Comparison of ENCODE assay signal across 8 cellular contexts in the genomic region with DNA sequence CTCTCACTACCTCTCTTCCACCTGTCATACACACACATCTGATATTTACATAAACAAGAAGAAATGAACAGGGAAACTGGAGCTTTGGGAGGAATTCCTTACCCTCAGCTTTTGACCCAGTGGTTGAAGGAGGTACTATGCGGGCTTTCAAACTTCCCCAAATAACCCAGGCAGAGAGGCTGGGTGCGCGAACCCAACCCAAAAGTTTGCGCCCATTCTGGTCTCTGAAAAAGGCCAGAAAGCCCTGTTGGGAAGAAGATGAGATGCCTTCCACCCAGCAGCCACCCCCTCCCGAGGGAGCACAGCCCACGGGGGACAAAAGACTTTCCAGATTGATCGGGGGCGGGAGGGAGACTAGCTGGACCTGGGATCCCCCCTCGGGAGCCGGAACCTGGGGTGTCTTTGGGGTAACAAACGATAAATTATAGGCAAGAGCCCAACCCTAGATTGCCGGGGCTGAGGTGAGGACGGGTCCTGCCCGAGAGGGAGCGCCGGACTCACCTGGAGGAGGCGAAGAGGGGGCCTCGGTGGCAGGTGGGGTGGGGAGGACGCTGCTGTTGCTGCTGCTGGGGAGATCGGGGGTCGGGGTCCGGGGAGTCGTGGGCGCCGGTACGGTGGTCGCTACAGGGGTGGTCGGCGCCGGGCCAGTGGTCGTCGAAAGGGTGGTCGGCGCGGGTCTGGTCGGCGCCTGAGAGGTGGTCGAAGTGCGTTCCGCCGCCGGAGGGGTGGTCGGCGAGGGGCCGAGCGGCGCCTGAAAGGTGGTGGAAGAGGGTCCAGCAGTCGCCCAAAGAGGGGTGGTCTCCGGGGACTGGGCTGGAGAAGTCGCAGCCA. TPM values are rescaled to one million over a fixed set of nuclear protein-coding genes. Genes with fewer than 3 reads are reported as not detected.
DNase-seq lines count a peak whose midpoint lies in the region; ATAC-seq and TF ChIP-seq lines count a peak whose summit lies in the region.

No MANE protein-coding gene starts in this region.

- TF ChIP-seq CTCF in HCT116 (IDR thresholded peaks at IDR 0.05 in 2 of 3, conservative IDR thresholded peaks at IDR 0.05 in 1 of 3; ENCODE audit: borderline replicate concordance in 1 of 3, insufficient read depth in 1 of 3, low read depth in 2 of 3, low read length in 2 of 3) (0 out of 6 replicates have a peak, but pooled peaks of 1 of the 3 experiments have one; percentile 15), WI38 (IDR thresholded peaks at IDR 0.05; ENCODE audit: low read depth, low read length) (no peak)

- no peak for TF ChIP-seq POLR2A in HCT116 (IDR thresholded peaks at IDR 0.05; ENCODE audit: borderline replicate concordance, extremely low read depth, insufficient read depth, insufficient read length)

- H3K4me1 ChIP-seq in ACC112 (ENCODE audit: control insufficient read depth, insufficient read depth, low read length, unreplicated experiment) (peaks cover 35% of the 10 kb centered on the region), HCT116 (ENCODE audit: control insufficient read depth in 1 of 2, insufficient read depth in 2 of 2, low read length in 2 of 2) (peaks cover 19 to 56% of the 10 kb centered on the region in 2 experiments), endocrine pancreas (ENCODE audit: control insufficient read depth, insufficient read depth, low read length) (peaks cover 9% of the 10 kb centered on the region), aorta (ENCODE audit: control insufficient read depth in 1 of 2, insufficient read depth in 2 of 2, low read length in 2 of 2) (peaks cover 5% of the 10 kb centered on the region in 2 donors)

- H4K20me1 ChIP-seq in HCT116 (ENCODE audit: insufficient read depth): no peaks in the 10 kb centered on the region

- no peak overlapping the region for H3K27ac ChIP-seq in ACC112 (ENCODE audit: low read depth, low read length)
- peak overlapping the region; percentile 30; the same call in 1 of the 2 replicates for H3K27ac ChIP-seq in HCT116 (ENCODE audit: low read depth, low read length)
- peak overlapping the region in 1 of 2 donors; percentile 16 for H3K27ac ChIP-seq in aorta (ENCODE audit: low read depth in 1 of 2, low read length in 2 of 2)

- no peaks in the 10 kb centered on the region for H3K36me3 ChIP-seq in ACC112 (ENCODE audit: insufficient read depth, low read length)
- no peaks in the 10 kb centered on the region for H3K36me3 ChIP-seq in HCT116 (ENCODE audit: control insufficient read depth in 1 of 2, insufficient read depth in 2 of 2, low read length in 2 of 2)
- H3K36me3 ChIP-seq in endocrine pancreas (ENCODE audit: control insufficient read depth, insufficient read depth, low read length): no peaks in the 10 kb centered on the region
- no peaks in the 10 kb centered on the region for H3K36me3 ChIP-seq in aorta (ENCODE audit: control insufficient read depth in 1 of 2, insufficient read depth in 2 of 2, low read length in 1 of 2)

- H3K9ac ChIP-seq in HCT116 (ENCODE audit: low read length) (peak overlapping the region; percentile 73), endocrine pancreas (ENCODE audit: control insufficient read depth, insufficient read depth, low read length) (peak overlapping the region; percentile 89)

- H3K4me3 ChIP-seq in ACC112 (ENCODE audit: low read depth, low read length): peak overlapping the region; percentile 85
- H3K4me3 ChIP-seq in HCT116 (replicated peaks in 1 of 2; ENCODE audit: low read depth in 1 of 2, low read length in 2 of 2): peak overlapping the region; percentile 62 to 73
- H3K4me3 ChIP-seq in WI38 (ENCODE audit: low read depth, low read length): peak overlapping the region; percentile 83
- peak overlapping the region; percentile 95 for H3K4me3 ChIP-seq in endocrine pancreas (ENCODE audit: control insufficient read depth, insufficient read depth, low read length)
- H3K4me3 ChIP-seq in aorta (ENCODE audit: low read length in 2 of 2): peak overlapping the region; percentile 69 to 76

- H3K9me2 ChIP-seq in HCT116 (ENCODE audit: insufficient read depth): no peaks in the 10 kb centered on the region

- 1% methylated on average over 45 to 50 of the region's 50 CpGs for WGBS in aorta, 2 donors

- CTCF ChIA-PET in HCT116 (lab: Charles Lee): no interaction called here

- no peaks in the 10 kb centered on the region for H3K9me3 ChIP-seq in HCT116 (ENCODE audit: control insufficient read depth in 1 of 2, insufficient read depth in 1 of 2, low read depth in 1 of 2, low read length in 2 of 2)
- no peaks in the 10 kb centered on the region for H3K9me3 ChIP-seq in endocrine pancreas (ENCODE audit: control insufficient read depth, low read length)
- no peaks in the 10 kb centered on the region for H3K9me3 ChIP-seq in aorta (ENCODE audit: control insufficient read depth, low read length)

- RAD21 ChIA-PET in HCT116 (lab: Charles Lee; ENCODE audit: low non-redundant PET in 1 of 2, low total read pairs in 2 of 2, uncharacterized antibody in 2 of 2, unreplicated experiment in 2 of 2): no interaction called here

- H3K4me2 ChIP-seq in HCT116 (ENCODE audit: low read length): peak overlapping the region; percentile 95

- DNase-seq in HCT116 (ENCODE audit: low read depth, low spot score): no peak
- peak; percentile 27 for DNase-seq in myocyte (ENCODE audit: low read depth)
- DNase-seq in aorta: peak; percentile 61 to 79
- no peak for DNase-seq in middle frontal gyrus (ENCODE audit: extremely low spot score, low spot score)

- POLR2A ChIA-PET in HCT116 (lab: Charles Lee): interaction anchor here (0.6 kb wide), 1 partner anchor 9 kb away, joined by 3 read pairs; no protein-coding TSS in a partner anchor

- intact Hi-C loops in HCT116 (cut with micrococcal nuclease) (no loop called here), aorta (cut with DNase I) (loop anchor here in 1 of 2 donors (1.0 to 10.0 kb wide), 2 partner anchors 20 to 89 kb away; no protein-coding TSS in a partner anchor)

- H3K79me2 ChIP-seq in ACC112 (ENCODE audit: control insufficient read depth, insufficient read depth, low read length, unreplicated experiment) (peaks cover 25% of the 10 kb centered on the region), HCT116 (ENCODE audit: insufficient read depth, low read length) (peaks cover 6% of the 10 kb centered on the region)

- no peaks in the 10 kb centered on the region for H3K27me3 ChIP-seq in ACC112 (ENCODE audit: insufficient read depth, low read length)
- no peaks in the 10 kb centered on the region for H3K27me3 ChIP-seq in HCT116 (ENCODE audit: insufficient read depth, low read length)
- no peaks in the 10 kb centered on the region for H3K27me3 ChIP-seq in endocrine pancreas (ENCODE audit: control insufficient read depth, insufficient read depth, low read length)
- H3K27me3 ChIP-seq in aorta (ENCODE audit: control insufficient read depth in 1 of 2, insufficient read depth in 2 of 2, low read length in 1 of 2): no peaks in the 10 kb centered on the region

- no TSS peak for BruUV-seq in HCT116 (replicated peaks; lab: Mats Ljungman, UMichigan)

- peak overlapping the region; percentile 76 for H2AFZ ChIP-seq in ACC112 (ENCODE audit: low read length, unreplicated experiment)
- no peak overlapping the region for H2AFZ ChIP-seq in HCT116 (ENCODE audit: low read depth, low read length, poor library complexity, severe bottlenecking)

- TF ChIP-seq RAD21 in HCT116 (IDR thresholded peaks at IDR 0.05; ENCODE audit: low read depth): no peak

- ATAC-seq in HCT116 (no peak), aorta (ENCODE audit: low FRiP score) (no peak), GM21447 (IDR thresholded peaks at IDR 0.05; ENCODE audit: unreplicated experiment) (no peak)

TF ChIP-seq in HCT116, 20 proteins besides CTCF, POLR2A, EP300 and RAD21 (continues in another document):
- TF ChIP-seq ATF3 (IDR thresholded peaks at IDR 0.05): no peak
- no peak for TF ChIP-seq ZNF274 (IDR thresholded peaks at IDR 0.05; ENCODE audit: low read depth, low read length)
- TF ChIP-seq CBX3 (IDR thresholded peaks at IDR 0.05; ENCODE audit: low read depth): no peak
- no peak for TF ChIP-seq YY1 (IDR thresholded peaks at IDR 0.05; ENCODE audit: extremely low read depth, insufficient replicate concordance, low read depth, low read length)
- TF ChIP-seq EZH2phosphoT487 (IDR thresholded peaks at IDR 0.05; ENCODE audit: borderline replicate concordance): no peak
- no peak for TF ChIP-seq EGR1 (IDR thresholded peaks at IDR 0.05; ENCODE audit: low read depth)
- TF ChIP-seq POLR2AphosphoS5 (IDR thresholded peaks at IDR 0.05; ENCODE audit: low read depth, low read length): no peak
- no peak for TF ChIP-seq EZH2 (IDR thresholded peaks at IDR 0.05)
- TF ChIP-seq ELF1 (IDR thresholded peaks at IDR 0.05; ENCODE audit: borderline replicate concordance, low read depth): no peak
- no peak for TF ChIP-seq SP1 (IDR thresholded peaks at IDR 0.05; ENCODE audit: low read depth)
- no peak for TF ChIP-seq SIN3A (IDR thresholded peaks at IDR 0.05; ENCODE audit: low read depth)
- TF ChIP-seq CEBPB (IDR thresholded peaks at IDR 0.05; ENCODE audit: low read depth): no peak
- no peak for TF ChIP-seq JUND (IDR thresholded peaks at IDR 0.05)
- TF ChIP-seq, protein P1, sequence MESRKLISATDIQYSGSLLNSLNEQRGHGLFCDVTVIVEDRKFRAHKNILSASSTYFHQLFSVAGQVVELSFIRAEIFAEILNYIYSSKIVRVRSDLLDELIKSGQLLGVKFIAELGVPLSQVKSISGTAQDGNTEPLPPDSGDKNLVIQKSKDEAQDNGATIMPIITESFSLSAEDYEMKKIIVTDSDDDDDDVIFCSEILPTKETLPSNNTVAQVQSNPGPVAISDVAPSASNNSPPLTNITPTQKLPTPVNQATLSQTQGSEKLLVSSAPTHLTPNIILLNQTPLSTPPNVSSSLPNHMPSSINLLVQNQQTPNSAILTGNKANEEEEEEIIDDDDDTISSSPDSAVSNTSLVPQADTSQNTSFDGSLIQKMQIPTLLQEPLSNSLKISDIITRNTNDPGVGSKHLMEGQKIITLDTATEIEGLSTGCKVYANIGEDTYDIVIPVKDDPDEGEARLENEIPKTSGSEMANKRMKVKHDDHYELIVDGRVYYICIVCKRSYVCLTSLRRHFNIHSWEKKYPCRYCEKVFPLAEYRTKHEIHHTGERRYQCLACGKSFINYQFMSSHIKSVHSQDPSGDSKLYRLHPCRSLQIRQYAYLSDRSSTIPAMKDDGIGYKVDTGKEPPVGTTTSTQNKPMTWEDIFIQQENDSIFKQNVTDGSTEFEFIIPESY (IDR thresholded peaks at IDR 0.05; ENCODE audit: extremely low read depth, insufficient replicate concordance, low read length): no peak

RNA-seq across cellular contexts. Expression of gene MEGF9, which starts 0.8 kb away (rescaled TPM):
- total RNA-seq in HCT116 (2021; ENCODE audit: unreplicated experiment) (8.3 TPM), myocyte (9.5 and 16.3 TPM in 2 replicates), aorta (10 to 100 TPM; 15.7 to 21.5 TPM)
- 2.7 and 3.6 TPM in 2 replicates for polyA plus RNA-seq in HCT116 (2012)
- 12.6 TPM for polyA plus RNA-seq in myocyte (2012)
- polyA plus RNA-seq in aorta: 1 to 10 TPM; 5.9 to 8.3 TPM

Comparison
In these comparisons a context has a peak if more than half of its experiments do, and no peak if none do; other contexts are left out.
1. DNase-seq: peak in myocyte (single experiment) and aorta (2 of 2); none in HCT116 (single experiment) and middle frontal gyrus (single experiment).
2. Peak in every context shown above with its lines, with median percentiles within 50 percentile points of each other: H3K4me3 ChIP-seq.